In the genomic region with DNA sequence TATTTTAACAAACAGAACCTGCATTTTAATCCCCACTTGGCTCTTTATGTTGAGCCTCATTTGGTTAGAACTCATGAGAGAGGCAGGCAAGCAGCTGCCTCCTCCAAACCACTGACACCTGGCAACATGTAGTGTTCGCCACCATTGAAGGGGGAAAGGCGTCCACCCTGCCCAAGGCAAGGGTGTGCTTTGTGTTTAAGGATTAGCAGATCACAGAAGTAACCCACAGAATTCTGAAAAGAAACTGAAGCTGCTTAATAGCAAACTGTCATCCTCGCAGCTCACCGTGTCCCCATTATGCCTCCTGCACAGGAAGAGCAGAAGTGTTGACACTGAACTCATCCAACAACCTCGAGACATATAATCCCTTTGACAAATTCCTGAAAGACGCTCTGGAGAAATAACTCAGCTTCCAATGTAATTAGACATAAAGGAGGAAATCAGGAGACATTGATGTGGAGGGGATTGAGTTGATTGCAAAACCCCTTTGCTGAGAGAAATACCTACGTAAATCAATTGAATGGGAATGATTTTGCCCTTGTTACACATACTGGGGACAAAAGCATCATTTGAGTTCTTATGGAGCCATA, we compare ENCODE assay signal across 23 cellular contexts. TPM values are rescaled to one million over a fixed set of nuclear protein-coding genes. Genes with fewer than 3 reads are reported as not detected.
"Had no signal": no experiment of that assay in that cellular context is flagged by ENCODE, and none has a peak within 500 bp of the region (broad histone marks: within the 10 kb centered on the region; RNA-seq: fewer than 3 reads in every experiment).

No MANE protein-coding gene starts in this region.

- H3K4me1 Mint-ChIP-seq: activated naive CD4-positive, alpha-beta T cell treated with anti-CD3 and anti-CD28 coated beads, Interleukin-2, amount 50 U/mL, for 24 hours; central memory CD8-positive, alpha-beta T cell; memory B cell had no signal

- H3K27ac Mint-ChIP-seq: activated CD8-positive, alpha-beta T cell treated with anti-CD3 and anti-CD28 coated beads for 36 hours; activated naive CD4-positive, alpha-beta T cell treated with anti-CD3 and anti-CD28 coated beads, Interleukin-2, amount 50 U/mL, for 24 hours; memory B cell; WTC11 had no signal

- H3K27ac ChIP-seq: adrenal gland, coronary artery, esophagus squamous epithelium, skin epidermis, tibial nerve, uterus had no signal

- H3K4me1 ChIP-seq: adrenal gland, esophagus squamous epithelium, tibial nerve, uterus had no signal

- H3K4me3 Mint-ChIP-seq: activated CD8-positive, alpha-beta T cell treated with anti-CD3 and anti-CD28 coated beads for 36 hours; activated naive CD4-positive, alpha-beta T cell treated with anti-CD3 and anti-CD28 coated beads, Interleukin-2, amount 50 U/mL, for 24 hours; activated T-cell treated with anti-CD3 and anti-CD28 coated beads, Interleukin-2, amount 50 U/mL, for 4 hours; brain; central memory CD8-positive, alpha-beta T cell; memory B cell; WTC11 had no signal

- H3K9me3 Mint-ChIP-seq: activated CD8-positive, alpha-beta T cell treated with anti-CD3 and anti-CD28 coated beads for 36 hours; central memory CD8-positive, alpha-beta T cell; memory B cell had no signal

- DNase-seq: activated CD4-positive, alpha-beta T cell treated with anti-CD3 and anti-CD28 coated beads for 48 hours; activated CD8-positive, alpha-beta T cell treated with anti-CD3 and anti-CD28 coated beads for 36 hours; activated effector memory CD4-positive, alpha-beta T cell treated with Interleukin-2 at 50 U/mL for 16 hours; activated T-cell treated with anti-CD3 and anti-CD28 coated beads, Interleukin-2, amount 50 U/mL, for 4 hours; adrenal gland; esophagus squamous epithelium; hypothalamus; kidney glomerular epithelial cell; left ventricle myocardium superior; stimulated activated CD4-positive, alpha-beta T cell treated with anti-CD3 and anti-CD28 coated beads, Interleukin-4, amount 100 ng/mL, for 4 hours; stimulated activated CD8-positive, alpha-beta memory T cell treated with anti-CD3 and anti-CD28 coated beads, Interleukin-4, amount 100 ng/mL, for 48 hours; stimulated activated naive CD4-positive, alpha-beta T cell treated with Interleukin-2 at 50 U/mL for 16 hours; substantia nigra; T-helper 2 cell; uterus had no signal

- H3K9me3 ChIP-seq: adrenal gland, esophagus squamous epithelium, uterus had no signal

- ATAC-seq: activated CD8-positive, alpha-beta T cell treated with anti-CD3 and anti-CD28 coated beads for 36 hours; activated T-cell treated with anti-CD3 and anti-CD28 coated beads, Interleukin-2, amount 50 U/mL, for 4 hours; left ventricle myocardium superior; WTC11 had no signal

- H3K36me3 Mint-ChIP-seq: activated naive CD4-positive, alpha-beta T cell treated with anti-CD3 and anti-CD28 coated beads, Interleukin-2, amount 50 U/mL, for 24 hours; brain had no signal

- H3K4me3 ChIP-seq: adrenal gland, coronary artery, esophagus squamous epithelium, skin epidermis, tibial nerve, uterus had no signal

- H3K36me3 ChIP-seq: adrenal gland, esophagus squamous epithelium, tibial nerve, uterus had no signal

- H3K27me3 ChIP-seq: adrenal gland, esophagus squamous epithelium, tibial nerve, uterus had no signal

RNA-seq across cellular contexts. Expression of a gene that starts 47.9 kb away (rescaled TPM):
- total RNA-seq: activated CD8-positive, alpha-beta T cell treated with anti-CD3 and anti-CD28 coated beads for 36 hours; activated T-cell treated with anti-CD3 and anti-CD28 coated beads, Interleukin-2, amount 50 U/mL, for 4 hours; left ventricle myocardium superior had no signal
